2 cellular contexts compared by ENCODE assay signal in the genomic region with DNA sequence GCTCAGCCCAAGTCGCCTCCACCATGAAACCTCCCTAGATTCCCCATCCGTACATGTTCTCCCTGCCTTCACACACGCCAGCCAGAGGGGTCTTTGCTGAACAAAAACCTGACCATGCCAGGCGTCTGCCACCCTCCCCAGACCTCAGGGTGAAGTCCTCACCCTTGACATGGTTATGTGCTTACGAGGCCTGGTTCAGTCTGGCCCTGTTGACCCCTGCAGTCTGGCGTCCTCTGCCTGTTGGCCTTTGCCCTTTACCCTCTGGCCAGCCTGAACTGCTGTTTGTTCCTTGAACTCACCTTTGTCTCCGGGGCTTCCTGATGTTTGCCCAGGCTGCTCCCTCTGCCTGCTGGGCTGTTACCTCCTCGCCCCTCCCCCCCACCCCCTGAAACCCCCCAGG.
A peak's percentile ranks its signal among the peaks of the same experiment; 100 is the strongest.
TF ChIP-seq lines count a peak whose summit lies in the region.

No MANE protein-coding gene starts in this region.

TF ChIP-seq in K562, 482 proteins besides CTCF, POLR2A, EP300 and RAD21:
- TF ChIP-seq TRIM24 (IDR thresholded peaks at IDR 0.05) (no peak), NR2C1 (IDR thresholded peaks at IDR 0.05) (peak; percentile 57; the same call in 1 of the 2 replicates), NR2C1 (tag; IDR thresholded peaks at IDR 0.05) (peak; percentile 48; the same call in 1 of the 2 replicates), ZNF778 (CRISPR knock-in tag; IDR thresholded peaks at IDR 0.05) (no peak)
TF ChIP-seq in K562: peak in this region for 1.

TF ChIP-seq in GM12891, 5 proteins besides CTCF, POLR2A, EP300 and RAD21:
- TF ChIP-seq POU2F2 (IDR thresholded peaks at IDR 0.05; ENCODE audit: low read depth, low read length) (no peak), SPI1 (IDR thresholded peaks at IDR 0.05; ENCODE audit: low read depth, low read length) (no peak), POLR2AphosphoS5 (IDR thresholded peaks at IDR 0.05; ENCODE audit: low read depth, low read length) (no peak), PAX5 (IDR thresholded peaks at IDR 0.05; ENCODE audit: insufficient read depth, low read length, severe bottlenecking) (no peak), TAF1 (IDR thresholded peaks at IDR 0.05; ENCODE audit: low read depth, low read length) (no peak)
